11 cellular contexts compared by ENCODE assay signal in the genomic region with DNA sequence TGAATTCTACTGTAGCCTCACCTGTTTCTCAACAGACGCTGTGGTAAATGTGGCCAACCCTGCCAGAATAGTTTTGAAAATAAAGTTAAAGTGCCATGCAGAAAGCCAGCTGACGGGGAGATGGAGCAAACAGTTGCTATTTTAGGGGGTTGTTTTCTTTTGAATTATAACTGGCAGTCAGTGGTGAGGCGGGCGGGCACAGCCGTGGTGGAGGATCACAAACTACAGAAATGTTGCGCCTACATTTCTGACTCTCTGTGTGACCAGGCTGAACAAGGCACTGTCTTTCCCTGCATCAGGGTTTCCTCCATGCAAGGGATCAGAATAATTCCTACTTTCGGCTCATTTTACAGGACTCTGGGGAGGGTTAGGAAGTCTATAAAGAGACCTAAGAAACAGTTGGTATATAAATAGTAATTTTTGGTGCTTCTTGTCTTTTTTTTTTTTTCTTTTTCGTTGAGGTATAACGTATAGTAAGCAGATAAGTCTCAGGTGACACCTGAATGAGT. TPM values are rescaled to one million over a fixed set of nuclear protein-coding genes. Genes with fewer than 3 reads are reported as not detected.
A peak's percentile ranks its signal among the peaks of the same experiment; 100 is the strongest.
DNase-seq lines count a peak whose midpoint lies in the region; ATAC-seq and TF ChIP-seq lines count a peak whose summit lies in the region.
"Had no signal": no experiment of that assay in that cellular context is flagged by ENCODE, and none has a peak within 500 bp of the region (broad histone marks: within the 10 kb centered on the region; RNA-seq: fewer than 3 reads in every experiment).

No MANE protein-coding gene starts in this region.

- peaks cover 33 to 85% (median 61%) of the 10 kb centered on the region in 4 donors for H3K4me1 Mint-ChIP-seq in CD4-positive, CD25-positive, alpha-beta regulatory T cell
- H3K4me1 Mint-ChIP-seq in endothelial cell (ENCODE audit: unreplicated experiment) = peaks cover 75% of the 10 kb centered on the region
- H3K4me1 Mint-ChIP-seq in activated T-cell treated with anti-CD3 and anti-CD28 coated beads, Interleukin-2, amount 50 U/mL, for 4 hours (ENCODE audit: low read depth) = peaks cover 73% of the 10 kb centered on the region

- no peaks in the 10 kb centered on the region for H3K9me3 ChIP-seq in CD4-positive, CD25-positive, alpha-beta regulatory T cell (ENCODE audit: control insufficient read depth in 2 of 2, low read length in 2 of 2)
- no peaks in the 10 kb centered on the region for H3K9me3 ChIP-seq in SK-N-MC (ENCODE audit: low read depth, low read length)
- no peaks in the 10 kb centered on the region for H3K9me3 ChIP-seq in sigmoid colon
- H3K9me3 ChIP-seq in mucosa of descending colon = no peaks in the 10 kb centered on the region
- H3K9me3 ChIP-seq: upper lobe of left lung had no signal

- no peak for TF ChIP-seq CTCF in sigmoid colon (IDR thresholded peaks at IDR 0.05)
- TF ChIP-seq CTCF in endothelial cell (IDR thresholded peaks at IDR 0.05; ENCODE audit: unreplicated experiment) = no peak
- no peak for TF ChIP-seq CTCF in mucosa of descending colon (IDR thresholded peaks at IDR 0.05)

- no peak for TF ChIP-seq EP300 in sigmoid colon (IDR thresholded peaks at IDR 0.05)

- no peak overlapping the region for H3K4me3 ChIP-seq in CD4-positive, CD25-positive, alpha-beta regulatory T cell (ENCODE audit: low read depth, low read length)
- H3K4me3 ChIP-seq in SK-N-MC (peak overlapping the region; percentile 40), sigmoid colon (no peak overlapping the region), mucosa of descending colon (no peak overlapping the region)
- H3K4me3 ChIP-seq: upper lobe of left lung had no signal

- TF ChIP-seq POLR2A in sigmoid colon (IDR thresholded peaks at IDR 0.05) = no peak

- H3K9ac ChIP-seq in SK-N-MC (ENCODE audit: insufficient read length) = peak overlapping the region; percentile 51

- H3K9me3 Mint-ChIP-seq in CD4-positive, CD25-positive, alpha-beta regulatory T cell = no peaks in the 10 kb centered on the region
- no peaks in the 10 kb centered on the region for H3K9me3 Mint-ChIP-seq in endothelial cell (ENCODE audit: unreplicated experiment)
- no peaks in the 10 kb centered on the region for H3K9me3 Mint-ChIP-seq in activated T-cell treated with anti-CD3 and anti-CD28 coated beads, Interleukin-2, amount 50 U/mL, for 4 hours
- H3K9me3 Mint-ChIP-seq: activated naive CD4-positive, alpha-beta T cell treated with anti-CD3 and anti-CD28 coated beads for 36 hours had no signal

- H3K4me1 ChIP-seq in CD4-positive, CD25-positive, alpha-beta regulatory T cell (ENCODE audit: control insufficient read depth, insufficient read depth, low read length, poor library complexity, severe bottlenecking) = peaks cover 4% of the 10 kb centered on the region
- peaks cover 0 to 90% (median 82%) of the 10 kb centered on the region in 4 donors for H3K4me1 ChIP-seq in sigmoid colon
- peaks cover 90% of the 10 kb centered on the region for H3K4me1 ChIP-seq in mucosa of descending colon (ENCODE audit: low read depth)

- no peak overlapping the region for H3K27ac ChIP-seq in CD4-positive, CD25-positive, alpha-beta regulatory T cell (ENCODE audit: insufficient read depth, low read length, poor library complexity, severe bottlenecking)
- H3K27ac ChIP-seq in SK-N-MC (peak overlapping the region; percentile 90), sigmoid colon (peak overlapping the region; percentile 66 to 79 (median 70))

- peaks cover 31% of the 10 kb centered on the region for H3K36me3 Mint-ChIP-seq in CD4-positive, CD25-positive, alpha-beta regulatory T cell
- H3K36me3 Mint-ChIP-seq in endothelial cell (ENCODE audit: low read depth, unreplicated experiment) = peaks cover 11% of the 10 kb centered on the region
- H3K36me3 Mint-ChIP-seq in activated T-cell treated with anti-CD3 and anti-CD28 coated beads, Interleukin-2, amount 50 U/mL, for 4 hours (ENCODE audit: insufficient read depth) = peaks cover 27% of the 10 kb centered on the region

- H3K4me3 Mint-ChIP-seq in CD4-positive, CD25-positive, alpha-beta regulatory T cell = no peak overlapping the region
- no peak overlapping the region for H3K4me3 Mint-ChIP-seq in endothelial cell (ENCODE audit: unreplicated experiment)
- no peak overlapping the region for H3K4me3 Mint-ChIP-seq in activated T-cell treated with anti-CD3 and anti-CD28 coated beads, Interleukin-2, amount 50 U/mL, for 4 hours
- H3K4me3 Mint-ChIP-seq: activated naive CD4-positive, alpha-beta T cell treated with anti-CD3 and anti-CD28 coated beads for 36 hours had no signal

- H3K27ac Mint-ChIP-seq in CD4-positive, CD25-positive, alpha-beta regulatory T cell = peak overlapping the region; percentile 23 to 85 (median 65)
- H3K27ac Mint-ChIP-seq in endothelial cell (ENCODE audit: unreplicated experiment) = no peak overlapping the region
- H3K27ac Mint-ChIP-seq: activated naive CD4-positive, alpha-beta T cell treated with anti-CD3 and anti-CD28 coated beads for 36 hours had no signal

- no peak for DNase-seq in CD4-positive, CD25-positive, alpha-beta regulatory T cell
- no peak for DNase-seq in SK-N-MC (ENCODE audit: low read depth, low spot score)
- no peak for DNase-seq in left ventricle myocardium superior
- no peak for DNase-seq in sigmoid colon
- DNase-seq in endothelial cell (ENCODE audit: low spot score) = no peak
- no peak for DNase-seq in activated T-cell treated with anti-CD3 and anti-CD28 coated beads, Interleukin-2, amount 50 U/mL, for 4 hours
- DNase-seq in mucosa of descending colon = no peak
- DNase-seq in DMS153 treated with DMSO at 0.1 percent for 48 hours (lab: John Stamatoyannopoulos, UW; ENCODE audit: unreplicated experiment) = no peak
- DNase-seq: activated naive CD4-positive, alpha-beta T cell treated with anti-CD3 and anti-CD28 coated beads for 36 hours; NCI-H1092; upper lobe of left lung had no signal

- H3K27me3 Mint-ChIP-seq in CD4-positive, CD25-positive, alpha-beta regulatory T cell = no peaks in the 10 kb centered on the region
- H3K27me3 Mint-ChIP-seq in endothelial cell (ENCODE audit: unreplicated experiment) = peaks cover 3% of the 10 kb centered on the region
- H3K27me3 Mint-ChIP-seq in activated T-cell treated with anti-CD3 and anti-CD28 coated beads, Interleukin-2, amount 50 U/mL, for 4 hours (ENCODE audit: low read depth) = no peaks in the 10 kb centered on the region

- intact Hi-C loops in left ventricle myocardium superior (cut with micrococcal nuclease) (no loop called here), sigmoid colon (cut with DNase I) (no loop called here), mucosa of descending colon (cut with DNase I, micrococcal nuclease) (no loop called here)

- H3K27me3 ChIP-seq in CD4-positive, CD25-positive, alpha-beta regulatory T cell (ENCODE audit: control insufficient read depth, insufficient read depth, low read length) = no peaks in the 10 kb centered on the region
- no peaks in the 10 kb centered on the region for H3K27me3 ChIP-seq in sigmoid colon
- H3K27me3 ChIP-seq: upper lobe of left lung had no signal

- WGBS in sigmoid colon, 2 donors = 47 to 49% methylated on average over 9 of the region's 9 CpGs

- ATAC-seq in CD4-positive, CD25-positive, alpha-beta regulatory T cell (ENCODE audit: low read depth in 2 of 2) = no peak
- ATAC-seq in left ventricle myocardium superior (peak; percentile 26), mucosa of descending colon (no peak)
- ATAC-seq in activated T-cell treated with anti-CD3 and anti-CD28 coated beads, Interleukin-2, amount 50 U/mL, for 4 hours = no peak

- H3K36me3 ChIP-seq in CD4-positive, CD25-positive, alpha-beta regulatory T cell (ENCODE audit: control insufficient read depth, insufficient read depth, low read length) = peaks cover 12% of the 10 kb centered on the region
- no peaks in the 10 kb centered on the region for H3K36me3 ChIP-seq in SK-N-MC (ENCODE audit: insufficient read depth, low read length)
- no peaks in the 10 kb centered on the region for H3K36me3 ChIP-seq in sigmoid colon
- no peaks in the 10 kb centered on the region for H3K36me3 ChIP-seq in mucosa of descending colon (ENCODE audit: low read depth)

RNA-seq across cellular contexts. Expression of a gene that starts 17.2 kb away (rescaled TPM):
- total RNA-seq in CD4-positive, CD25-positive, alpha-beta regulatory T cell = 49.0 TPM
- polyA plus RNA-seq in CD4-positive, CD25-positive, alpha-beta regulatory T cell = 1 to 10 TPM; 3.1 to 6.0 (median 4.2) TPM
- 101 TPM for total RNA-seq in left ventricle myocardium superior
- 100 to 1,000 TPM; 102 to 115 (median 108) TPM for total RNA-seq in sigmoid colon
- 100 to 1,000 TPM; 212 to 394 (median 250) TPM for polyA plus RNA-seq in sigmoid colon
- total RNA-seq in endothelial cell (ENCODE audit: unreplicated experiment) = 117 TPM
- total RNA-seq in activated T-cell treated with anti-CD3 and anti-CD28 coated beads, Interleukin-2, amount 50 U/mL, for 4 hours = 10 to 100 TPM; 71.1 to 80.0 (median 71.7) TPM
- total RNA-seq in mucosa of descending colon = 100 to 1,000 TPM; 167 to 230 (median 184) TPM
